Comparison of ENCODE assay signal across 1 cellular context in genomic region chr15:58535337-58535736, GRCh38.
TF ChIP-seq lines count a peak whose summit lies in the region.

No MANE protein-coding gene starts in this region.

TF ChIP-seq in HEK293T, 16 proteins besides CTCF, POLR2A, EP300 and RAD21 (continued from another document):
- TF ChIP-seq FOXM1 (IDR thresholded peaks at IDR 0.05; ENCODE audit: borderline replicate concordance): no peak
- TF ChIP-seq NFRKB (IDR thresholded peaks at IDR 0.05): no peak
- TF ChIP-seq ARNT (IDR thresholded peaks at IDR 0.05): no peak
- TF ChIP-seq BHLHE40 (IDR thresholded peaks at IDR 0.05; ENCODE audit: borderline replicate concordance): no peak
- no peak for TF ChIP-seq SP1 (IDR thresholded peaks at IDR 0.05)
- no peak for TF ChIP-seq FOXK2 (IDR thresholded peaks at IDR 0.05)
- TF ChIP-seq SUZ12 (IDR thresholded peaks at IDR 0.05): no peak
- TF ChIP-seq L3MBTL2 (conservative IDR thresholded peaks at IDR 0.05): no peak
